In the genomic region with DNA sequence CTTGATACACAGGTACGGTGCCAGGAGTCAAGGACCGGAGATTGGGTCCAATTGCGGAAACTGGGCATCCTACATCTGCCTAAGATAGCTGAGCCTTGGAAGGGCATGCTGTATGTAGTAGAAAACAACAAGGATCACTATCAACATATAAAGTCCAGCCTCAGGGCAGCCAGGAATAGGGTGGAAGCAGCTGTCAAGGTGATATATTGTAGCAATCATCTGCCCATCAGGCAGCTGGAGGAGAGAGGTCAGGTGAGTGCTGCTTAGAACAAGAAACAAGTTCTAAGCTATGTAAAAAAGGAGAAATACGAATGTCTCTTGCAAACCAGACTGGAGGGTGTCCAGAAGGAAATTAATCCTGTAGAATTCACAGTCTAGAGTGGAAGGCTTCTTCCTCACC, we compare ENCODE assay signal across 31 cellular contexts. TPM values are rescaled to one million over a fixed set of nuclear protein-coding genes. Genes with fewer than 3 reads are reported as not detected.
"Had no signal": no experiment of that assay in that cellular context is flagged by ENCODE, and none has a peak within 500 bp of the region (broad histone marks: within the 10 kb centered on the region; RNA-seq: fewer than 3 reads in every experiment).

No MANE protein-coding gene starts in this region.

- H2AFZ ChIP-seq: neural progenitor cell had no signal

- H3K4me2 ChIP-seq: neural progenitor cell, smooth muscle cell had no signal

- H3K36me3 Mint-ChIP-seq: naive thymus-derived CD4-positive, alpha-beta T cell; natural killer cell; neural progenitor cell; stimulated activated memory B cell treated with anti-CD40 and anti-IgM and Interleukin-4, amounts not matched to agents 10 μg/mL and 1 μg/mL and 100 μg/mL, for 72 hours had no signal

- FAIRE-seq: pancreas, urothelium cell line had no signal

- DNase-seq: naive thymus-derived CD4-positive, alpha-beta T cell; natural killer cell; occipital lobe; pancreas; right cardiac atrium; right lobe of liver; sigmoid colon; spleen; stimulated activated CD4-positive, alpha-beta T cell treated with anti-CD3 and anti-CD28 coated beads, Interleukin-12 subunit alpha, Interleukin-12 subunit beta, amount 100 ng/mL, for 4 hours; stimulated activated CD4-positive, alpha-beta T cell treated with anti-CD3 and anti-CD28 coated beads, Interleukin-1b, Interleukin-23, amount 100 ng/mL, for 48 hours; stimulated activated CD4-positive, alpha-beta T cell treated with anti-CD3 and anti-CD28 coated beads, Interleukin-4, amount 100 ng/mL, for 1 hour; stimulated activated CD4-positive, alpha-beta T cell treated with anti-CD3 and anti-CD28 coated beads, Interleukin-4, amount 100 ng/mL, for 4 hours; stimulated activated CD8-positive, alpha-beta memory T cell treated with anti-CD3 and anti-CD28 coated beads, Interleukin-4, amount 100 ng/mL, for 48 hours; stimulated activated naive CD4-positive, alpha-beta T cell; stimulated activated naive CD8-positive, alpha-beta T cell treated with anti-CD3 and anti-CD28 coated beads, Interleukin-15, amount 100 ng/mL, for 72 hours; stimulated activated naive CD8-positive, alpha-beta T cell treated with anti-CD3 and anti-CD28 coated beads, Interleukin-15, Interleukin-2, amounts not matched to agents 100 U/mL and 50 U/mL, for 24 hours; substantia nigra; thyroid gland; trophoblast cell; upper lobe of left lung had no signal

- H3K4me1 Mint-ChIP-seq: naive thymus-derived CD4-positive, alpha-beta T cell; nephron; neural progenitor cell; stimulated activated memory B cell treated with anti-CD40 and anti-IgM and Interleukin-4, amounts not matched to agents 10 μg/mL and 1 μg/mL and 100 μg/mL, for 72 hours; stimulated activated naive CD8-positive, alpha-beta T cell treated with anti-CD3 and anti-CD28 coated beads, Interleukin-15, amount 100 ng/mL, for 72 hours had no signal

- H3K9ac ChIP-seq: neural progenitor cell had no signal

- H3K27me3 ChIP-seq: neural progenitor cell, pancreas, right lobe of liver, sigmoid colon, suprapubic skin, thyroid gland, upper lobe of left lung, vagina had no signal

- H3K4me3 ChIP-seq: neural progenitor cell, pancreas, prostate gland, right lobe of liver, sigmoid colon, skin epidermis, smooth muscle cell, spleen, suprapubic skin, thoracic aorta, thyroid gland, tibial nerve, upper lobe of left lung, vagina had no signal

- H3K27me3 Mint-ChIP-seq: stimulated activated memory B cell treated with anti-CD40 and anti-IgM and Interleukin-4, amounts not matched to agents 10 μg/mL and 1 μg/mL and 100 μg/mL, for 72 hours; stimulated activated naive CD8-positive, alpha-beta T cell treated with anti-CD3 and anti-CD28 coated beads, Interleukin-15, amount 100 ng/mL, for 72 hours had no signal

- H3K9me3 ChIP-seq: pancreas, prostate gland, right lobe of liver, sigmoid colon, spleen, suprapubic skin, thoracic aorta, thyroid gland, tibial nerve, upper lobe of left lung, vagina had no signal

- H3K4me1 ChIP-seq: neural progenitor cell, pancreas, prostate gland, right lobe of liver, sigmoid colon, spleen, suprapubic skin, thyroid gland, tibial nerve, upper lobe of left lung, vagina had no signal

- ATAC-seq: naive thymus-derived CD4-positive, alpha-beta T cell; natural killer cell; pancreas; right cardiac atrium; right lobe of liver; stimulated activated memory B cell treated with anti-CD40 and anti-IgM and Interleukin-4, amounts not matched to agents 10 μg/mL and 1 μg/mL and 100 μg/mL, for 72 hours; stimulated activated naive CD8-positive, alpha-beta T cell treated with anti-CD3 and anti-CD28 coated beads, Interleukin-15, amount 100 ng/mL, for 72 hours; stimulated activated naive CD8-positive, alpha-beta T cell treated with anti-CD3 and anti-CD28 coated beads, Interleukin-15, Interleukin-2, amounts not matched to agents 100 U/mL and 50 U/mL, for 24 hours had no signal

- H3K27ac ChIP-seq: neural progenitor cell, pancreas, prostate gland, right lobe of liver, sigmoid colon, skin epidermis, spleen, suprapubic skin, thoracic aorta, thyroid gland, tibial nerve, upper lobe of left lung, vagina had no signal

- H3K9me3 Mint-ChIP-seq: naive thymus-derived CD4-positive, alpha-beta T cell; natural killer cell; nephron; neural progenitor cell; stimulated activated memory B cell treated with anti-CD40 and anti-IgM and Interleukin-4, amounts not matched to agents 10 μg/mL and 1 μg/mL and 100 μg/mL, for 72 hours; stimulated activated naive CD8-positive, alpha-beta T cell treated with anti-CD3 and anti-CD28 coated beads, Interleukin-15, amount 100 ng/mL, for 72 hours had no signal

- H3K36me3 ChIP-seq: neural progenitor cell, pancreas, prostate gland, right lobe of liver, sigmoid colon, spleen, suprapubic skin, thoracic aorta, thyroid gland, tibial nerve, upper lobe of left lung, vagina had no signal

- H3K27ac Mint-ChIP-seq: naive thymus-derived CD4-positive, alpha-beta T cell; natural killer cell; nephron; neural progenitor cell; stimulated activated memory B cell treated with anti-CD40 and anti-IgM and Interleukin-4, amounts not matched to agents 10 μg/mL and 1 μg/mL and 100 μg/mL, for 72 hours; stimulated activated naive CD8-positive, alpha-beta T cell treated with anti-CD3 and anti-CD28 coated beads, Interleukin-15, amount 100 ng/mL, for 72 hours had no signal

- H3K4me3 Mint-ChIP-seq: naive thymus-derived CD4-positive, alpha-beta T cell; natural killer cell; nephron; neural progenitor cell; stimulated activated memory B cell treated with anti-CD40 and anti-IgM and Interleukin-4, amounts not matched to agents 10 μg/mL and 1 μg/mL and 100 μg/mL, for 72 hours; stimulated activated naive CD8-positive, alpha-beta T cell treated with anti-CD3 and anti-CD28 coated beads, Interleukin-15, amount 100 ng/mL, for 72 hours had no signal

RNA-seq across cellular contexts. Expression of a gene that starts 34.8 kb away (rescaled TPM):
- total RNA-seq: prostate gland, smooth muscle cell, thyroid gland had no signal
- polyA plus RNA-seq: naive thymus-derived CD4-positive, alpha-beta T cell; pancreas; sigmoid colon had no signal
